In genomic region chr10:21304198-21304597, GRCh38 we compare ENCODE assay signal across 23 cellular contexts.
A peak's percentile ranks its signal among the peaks of the same experiment; 100 is the strongest.
DNase-seq lines count a peak whose midpoint lies in the region; ATAC-seq, FAIRE-seq and TF ChIP-seq lines count a peak whose summit lies in the region.
"Had no signal": no experiment of that assay in that cellular context is flagged by ENCODE, and none has a peak within 500 bp of the region (broad histone marks: within the 10 kb centered on the region; RNA-seq: fewer than 3 reads in every experiment).

No MANE protein-coding gene starts in this region.

- no peak overlapping the region for H2BK12ac ChIP-seq in H1 (ENCODE audit: low read depth, low read length)

- H2BK120ac ChIP-seq in H1 (replicated peaks; ENCODE audit: low read depth, low read length) (no peak overlapping the region), mesendoderm (ENCODE audit: low read depth, low read length) (no peak overlapping the region)

- H3K23ac ChIP-seq in H1 (ENCODE audit: insufficient read length) (no peak overlapping the region), mesendoderm (ENCODE audit: low read length) (no peak overlapping the region)

- H3K27ac ChIP-seq in PC-9, result no peak overlapping the region
- H3K27ac ChIP-seq in H1 (ENCODE audit: low read depth, low read length), result no peak overlapping the region
- no peak overlapping the region for H3K27ac ChIP-seq in mesendoderm (ENCODE audit: low read depth, low read length)
- H3K27ac ChIP-seq: gastrocnemius medialis, right atrium auricular region had no signal

- TF ChIP-seq CTCF in AG10803 (conservative IDR thresholded peaks at IDR 0.05; ENCODE audit: low read length), result no peak
- TF ChIP-seq CTCF in PC-9 (conservative IDR thresholded peaks at IDR 0.05), result no peak
- no peak for TF ChIP-seq CTCF in H1 (IDR thresholded peaks at IDR 0.05; ENCODE audit: control extremely low read depth in 1 of 3, insufficient read depth in 1 of 3, low read depth in 1 of 3, low read length in 3 of 3)

- WGBS in H1 (ENCODE audit: extremely low coverage in 1 of 2, insufficient coverage in 1 of 2, insufficient read length in 1 of 2, insufficient replicate concordance in 2 of 2, low coverage in 1 of 2, low lambda C conversion rate in 2 of 2, missing lambda C conversion rate in 1 of 2), 2 experiments, result 92% methylated on average over 5 of the region's 5 CpGs; no CpG with 5 or more reads in 1 of the 2 experiments
- WGBS in mesendoderm (ENCODE audit: extremely low coverage, insufficient coverage, low lambda C conversion rate), result no CpG with 5 or more reads among the region's 5 CpGs

- H4K20me1 ChIP-seq in PC-9 (ENCODE audit: insufficient read depth) (no peaks in the 10 kb centered on the region), H1 (replicated peaks in 1 of 2; ENCODE audit: control insufficient read depth in 1 of 2, insufficient read depth in 2 of 2, low read length in 2 of 2) (no peaks in the 10 kb centered on the region)

- H3K18ac ChIP-seq in H1 (ENCODE audit: extremely low read depth, low read length), result no peak overlapping the region; the same call in 1 of the 2 replicates
- H3K18ac ChIP-seq in mesendoderm (ENCODE audit: low read length), result peak overlapping the region; percentile 18

- H2BK20ac ChIP-seq in H1 (ENCODE audit: low read length), result no peak overlapping the region

- no peak overlapping the region; a peak in 1 of 7 replicates for H3K9ac ChIP-seq in H1 (replicated peaks in 1 of 4; ENCODE audit: extremely low read depth in 1 of 4, low read depth in 3 of 4, low read length in 3 of 4)
- no peak overlapping the region for H3K9ac ChIP-seq in mesendoderm (ENCODE audit: low read length)

- no peak overlapping the region for H3K4me3 ChIP-seq in AG10803 (ENCODE audit: low read length)
- no peak overlapping the region for H3K4me3 ChIP-seq in PC-9
- H3K4me3 ChIP-seq in H1 (ENCODE audit: extremely low read depth in 1 of 4, insufficient read depth in 2 of 4, low read depth in 3 of 4, low read length in 4 of 4), result no peak overlapping the region
- H3K4me3 ChIP-seq in mesendoderm (ENCODE audit: low read length), result no peak overlapping the region
- H3K4me3 ChIP-seq: gastrocnemius medialis, right atrium auricular region had no signal

- no TSS peak for BruUV-seq in PC-9 (replicated peaks; lab: Mats Ljungman, UMichigan)

- H3K79me2 ChIP-seq in PC-9 (ENCODE audit: low read depth) (no peaks in the 10 kb centered on the region), H1 (ENCODE audit: control insufficient read depth in 1 of 2, insufficient read depth in 2 of 2, low read length in 2 of 2) (no peaks in the 10 kb centered on the region), mesendoderm (ENCODE audit: control insufficient read depth, insufficient read depth, low read length) (no peaks in the 10 kb centered on the region)

- H3K23me2 ChIP-seq in H1 (ENCODE audit: low read depth, low read length), result no peaks in the 10 kb centered on the region

- H2BK5ac ChIP-seq in H1 (ENCODE audit: low read depth, low read length), result no peak overlapping the region
- no peak overlapping the region for H2BK5ac ChIP-seq in mesendoderm (ENCODE audit: low read length)

- H2BK15ac ChIP-seq in H1 (ENCODE audit: low read length) (no peak overlapping the region), mesendoderm (replicated peaks; ENCODE audit: low read depth) (no peak overlapping the region)

- H3K4ac ChIP-seq in H1 (replicated peaks; ENCODE audit: insufficient read length, low read depth, low read length), result no peak overlapping the region
- H3K4ac ChIP-seq in mesendoderm (ENCODE audit: low read depth, low read length), result no peak overlapping the region

- no peak overlapping the region for H3K56ac ChIP-seq in H1 (replicated peaks; ENCODE audit: insufficient read length, low read depth, low read length)
- H3K56ac ChIP-seq in mesendoderm (ENCODE audit: low read length), result peak overlapping the region; percentile 27

- no peak overlapping the region for H4K91ac ChIP-seq in H1 (replicated peaks; ENCODE audit: insufficient read length, low read length)

- H4K8ac ChIP-seq in H1 (ENCODE audit: extremely low read depth, insufficient read depth, low read length) (no peak overlapping the region), mesendoderm (ENCODE audit: low read depth, low read length) (no peak overlapping the region)

- CTCF ChIA-PET in PC-9 (lab: Charles Lee), result no interaction called here
- CTCF ChIA-PET in H1 (lab: Charles Lee; ENCODE audit: partially characterized antibody), result interaction anchor here (1.1 kb wide), 1 partner anchor 214 kb away, joined by 3 read pairs; no protein-coding TSS in a partner anchor

- H2AK5ac ChIP-seq in H1 (ENCODE audit: low read depth, low read length) (no peak overlapping the region), mesendoderm (ENCODE audit: low read length) (no peak overlapping the region)

- 0 out of 2 replicates have a peak overlapping the region, but pooled peaks have one; percentile 7 for H3K4me2 ChIP-seq in PC-9
- no peak overlapping the region for H3K4me2 ChIP-seq in H1 (ENCODE audit: insufficient read depth in 1 of 2, low read depth in 2 of 2, low read length in 2 of 2)
- no peak overlapping the region for H3K4me2 ChIP-seq in mesendoderm (ENCODE audit: low read length)

- H3K36me3 ChIP-seq in PC-9 (ENCODE audit: low read depth) (no peaks in the 10 kb centered on the region), H1 (ENCODE audit: control insufficient read depth in 2 of 4, insufficient read depth in 4 of 4, low read length in 3 of 4) (no peaks in the 10 kb centered on the region), mesendoderm (ENCODE audit: control insufficient read depth, insufficient read depth, low read length) (no peaks in the 10 kb centered on the region)
- H3K36me3 ChIP-seq: gastrocnemius medialis, right atrium auricular region had no signal

- H3K9me2 ChIP-seq in PC-9 (ENCODE audit: insufficient read depth), result no peaks in the 10 kb centered on the region

- no peaks in the 10 kb centered on the region; the same call in 1 of the 2 replicates for H3F3A ChIP-seq in PC-9 (ENCODE audit: insufficient read depth, low read depth)

- H4K5ac ChIP-seq in H1 (ENCODE audit: insufficient read length, low read depth, low read length) (no peak overlapping the region), mesendoderm (ENCODE audit: low read length) (no peak overlapping the region)

- H3K4me1 ChIP-seq in PC-9 (replicated peaks; ENCODE audit: insufficient read depth) (peaks cover 6% of the 10 kb centered on the region), H1 (replicated peaks in 1 of 4; ENCODE audit: control insufficient read depth in 3 of 4, insufficient read depth in 4 of 4, low read length in 3 of 4) (peaks cover 0 to 5% (median 5%) of the 10 kb centered on the region in 4 experiments; a peak in 5 of 7 replicates), mesendoderm (ENCODE audit: control insufficient read depth, low read depth, low read length) (no peaks in the 10 kb centered on the region)
- H3K4me1 ChIP-seq: gastrocnemius medialis, right atrium auricular region had no signal

- no peak for TF ChIP-seq POLR2A in H1 (IDR thresholded peaks at IDR 0.05; ENCODE audit: control extremely low read depth in 1 of 2, low read depth in 2 of 2, low read length in 2 of 2)

- no peak for ATAC-seq in GM18868 (IDR thresholded peaks at IDR 0.05; ENCODE audit: unreplicated experiment)
- ATAC-seq: activated CD8-positive, alpha-beta T cell treated with anti-CD3 and anti-CD28 coated beads, Interleukin-2, amount 10 ng/mL, durations not matched to agents 7 days and 5 days; gastrocnemius medialis had no signal

- POLR2A ChIA-PET in PC-9 (lab: Charles Lee; ENCODE audit: unreplicated experiment) (no interaction called here), H1 (lab: Charles Lee; ENCODE audit: partially characterized antibody) (interaction anchor here (0.7 kb wide), 1 partner anchor 19 kb away, joined by 3 read pairs; no protein-coding TSS in a partner anchor)

- no peaks in the 10 kb centered on the region for H3K27me3 ChIP-seq in PC-9 (ENCODE audit: insufficient read depth, low read depth)
- H3K27me3 ChIP-seq in H1 (replicated peaks in 1 of 4; ENCODE audit: control insufficient read depth in 3 of 4, extremely low read depth in 1 of 4, insufficient read depth in 3 of 4, low read length in 3 of 4), result no peaks in the 10 kb centered on the region
- no peaks in the 10 kb centered on the region for H3K27me3 ChIP-seq in mesendoderm (ENCODE audit: insufficient read depth, low read length, poor library complexity)
- H3K27me3 ChIP-seq: gastrocnemius medialis, right atrium auricular region had no signal

- no peak overlapping the region for H2AFZ ChIP-seq in PC-9
- 0 out of 2 replicates have a peak overlapping the region, but pooled peaks have one; percentile 30 for H2AFZ ChIP-seq in H1 (ENCODE audit: low read length)

- no peak for FAIRE-seq in H1 (lab: Jason Lieb, UNC)
- FAIRE-seq: A204.1, islet of Langerhans had no signal

- intact Hi-C loops in PC-9 (cut with micrococcal nuclease; ENCODE audit: unreplicated experiment) (no loop called here), cardiac septum (cut with DNase I) (no loop called here)

- no peak for TF ChIP-seq RAD21 in H1 (IDR thresholded peaks at IDR 0.05 in 1 of 2, conservative IDR thresholded peaks at IDR 0.05 in 1 of 2; ENCODE audit: low read depth in 2 of 2, low read length in 2 of 2)

- H3K14ac ChIP-seq in H1 (ENCODE audit: insufficient read length), result no peak overlapping the region

- DNase-seq in AG10803 (ENCODE audit: low read depth) (peak; percentile 27), PC-9 (peak in 1 of 2 experiments; percentile 47), H1 (ENCODE audit: low read depth in 1 of 2, low spot score in 2 of 2) (no peak), mesendoderm (no peak), RKO (ENCODE audit: low spot score) (no peak), NCI-H524 treated with DMSO at 0.1 percent for 48 hours (lab: John Stamatoyannopoulos, UW) (no peak), cardiac septum (ENCODE audit: low spot score) (no peak)
- DNase-seq: activated CD4-positive, CD25-positive, alpha-beta regulatory T cell treated with anti-CD3 and anti-CD28 coated beads, Interleukin-2, amount 50 U/mL, for 72 hours; activated CD8-positive, alpha-beta T cell treated with anti-CD3 and anti-CD28 coated beads, Interleukin-2, amount 10 ng/mL, durations not matched to agents 7 days and 5 days; activated gamma-delta T cell; DND-41; gastrocnemius medialis; hippocampal formation; MV-4-11; NCI-H187 treated with DMSO at 0.1 percent for 48 hours; NCI-H2227 treated with DMSO at 0.1 percent for 48 hours; NCI-H774; nucleus accumbens; SIG-M5 had no signal

- H3K9me3 ChIP-seq in PC-9 (ENCODE audit: insufficient read depth, low read depth) (no peaks in the 10 kb centered on the region), H1 (ENCODE audit: insufficient read depth in 2 of 2, low read depth in 1 of 2, low read length in 1 of 2) (no peaks in the 10 kb centered on the region)
- H3K9me3 ChIP-seq: gastrocnemius medialis, right atrium auricular region had no signal

- no peak for TF ChIP-seq EP300 in H1 (IDR thresholded peaks at IDR 0.05; ENCODE audit: borderline replicate concordance in 1 of 2, low read depth in 2 of 2, low read length in 2 of 2)

- H3K79me1 ChIP-seq in H1 (ENCODE audit: low read depth, low read length) (no peaks in the 10 kb centered on the region), mesendoderm (ENCODE audit: low read length) (no peaks in the 10 kb centered on the region)

TF ChIP-seq in H1, 55 proteins besides CTCF, POLR2A, EP300 and RAD21 (continues in another document):
- TF ChIP-seq POLR2AphosphoS5 (IDR thresholded peaks at IDR 0.05; ENCODE audit: low read depth, low read length) (no peak), CHD2 (IDR thresholded peaks at IDR 0.05; ENCODE audit: low read length) (no peak), KDM1A (IDR thresholded peaks at IDR 0.05; ENCODE audit: borderline replicate concordance, low read length) (no peak)
